ENCODE assay signal across 7 cellular contexts in genomic region chr12:53219116-53219955, GRCh38. TPM values are rescaled to one million over a fixed set of nuclear protein-coding genes. Genes with fewer than 3 reads are reported as not detected.
A peak's percentile ranks its signal among the peaks of the same experiment; 100 is the strongest.
DNase-seq lines count a peak whose midpoint lies in the region; ATAC-seq and TF ChIP-seq lines count a peak whose summit lies in the region.

No MANE protein-coding gene starts in this region.

- H3K79me2 ChIP-seq in PC-9 (ENCODE audit: low read depth): peaks cover 46% of the 10 kb centered on the region

- H3K36me3 ChIP-seq in PC-9 (ENCODE audit: low read depth): no peaks in the 10 kb centered on the region; the same call in 1 of the 2 replicates
- H3K36me3 ChIP-seq in iPS-15b (ENCODE audit: control insufficient read depth, insufficient read depth, low read length): peaks cover 4% of the 10 kb centered on the region

- no peak overlapping the region for H3K9ac ChIP-seq in iPS-15b (ENCODE audit: low read depth, low read length)

- H3F3A ChIP-seq in PC-9 (ENCODE audit: insufficient read depth, low read depth): peaks cover 35% of the 10 kb centered on the region

- H2AFZ ChIP-seq in PC-9: peak overlapping the region; percentile 3; the same call in 1 of the 2 replicates

- H3K27me3 Mint-ChIP-seq in activated naive CD8-positive, alpha-beta T cell treated with anti-CD3 and anti-CD28 coated beads, Interleukin-2, amount 50 U/mL, for 24 hours: no peaks in the 10 kb centered on the region

- H3K27ac ChIP-seq in PC-9: no peak overlapping the region

- POLR2A ChIA-PET in PC-9 (lab: Charles Lee; ENCODE audit: unreplicated experiment): interaction anchor here (0.6 to 0.8 kb wide), 2 partner anchors 33 to 76 kb away, joined by 3 to 4 read pairs; partner anchors contain the start of gene PFDN5

- no peak for TF ChIP-seq CTCF in PC-9 (conservative IDR thresholded peaks at IDR 0.05)

- H3K4me1 Mint-ChIP-seq in activated naive CD8-positive, alpha-beta T cell treated with anti-CD3 and anti-CD28 coated beads, Interleukin-2, amount 50 U/mL, for 24 hours: peaks cover 77% of the 10 kb centered on the region

- peaks cover 69% of the 10 kb centered on the region for H3K4me1 ChIP-seq in PC-9 (replicated peaks; ENCODE audit: insufficient read depth)
- peaks cover 46% of the 10 kb centered on the region for H3K4me1 ChIP-seq in iPS-15b (ENCODE audit: control insufficient read depth, insufficient read depth, low read length)

- H3K9me3 Mint-ChIP-seq in activated naive CD8-positive, alpha-beta T cell treated with anti-CD3 and anti-CD28 coated beads, Interleukin-2, amount 50 U/mL, for 24 hours: no peaks in the 10 kb centered on the region

- H4K20me1 ChIP-seq in PC-9 (ENCODE audit: insufficient read depth): no peaks in the 10 kb centered on the region

- H3K4me3 Mint-ChIP-seq in activated naive CD8-positive, alpha-beta T cell treated with anti-CD3 and anti-CD28 coated beads, Interleukin-2, amount 50 U/mL, for 24 hours: peak overlapping the region; percentile 87

- H3K27me3 ChIP-seq in PC-9 (ENCODE audit: insufficient read depth, low read depth) (no peaks in the 10 kb centered on the region), iPS-15b (ENCODE audit: control insufficient read depth, insufficient read depth, low read length) (peaks cover 6% of the 10 kb centered on the region)

- H3K9me2 ChIP-seq in PC-9 (ENCODE audit: insufficient read depth): no peaks in the 10 kb centered on the region

- peak overlapping the region; percentile 96 for H3K27ac Mint-ChIP-seq in activated naive CD8-positive, alpha-beta T cell treated with anti-CD3 and anti-CD28 coated beads, Interleukin-2, amount 50 U/mL, for 24 hours

- intact Hi-C loops in PC-9 (cut with micrococcal nuclease; ENCODE audit: unreplicated experiment): no loop called here

- H3K9me3 ChIP-seq in PC-9 (ENCODE audit: insufficient read depth, low read depth) (no peaks in the 10 kb centered on the region), iPS-15b (ENCODE audit: control insufficient read depth, insufficient read depth, low read length) (no peaks in the 10 kb centered on the region)

- ATAC-seq in GM21515 (IDR thresholded peaks at IDR 0.05; ENCODE audit: unreplicated experiment): peak; percentile 8
- ATAC-seq in activated naive CD8-positive, alpha-beta T cell treated with anti-CD3 and anti-CD28 coated beads, Interleukin-2, amount 50 U/mL, for 24 hours: peak; percentile 39

- BruUV-seq in PC-9 (replicated peaks; lab: Mats Ljungman, UMichigan): TSS peak; percentile 20

- CTCF ChIA-PET in PC-9 (lab: Charles Lee): no interaction called here

- H3K4me2 ChIP-seq in PC-9: peak overlapping the region; percentile 98

- H3K4me3 ChIP-seq in PC-9 (peak overlapping the region; percentile 68), iPS-15b (ENCODE audit: low read depth, low read length) (peak overlapping the region; percentile 94)

- no peak for DNase-seq in PC-9
- DNase-seq in activated naive CD8-positive, alpha-beta T cell treated with anti-CD3 and anti-CD28 coated beads, Interleukin-2, amount 50 U/mL, for 24 hours: peak; percentile 77
- DNase-seq in stimulated activated CD4-positive, alpha-beta T cell treated with anti-CD3 and anti-CD28 coated beads, Interleukin-15, amount 100 ng/mL, for 1 hour (ENCODE audit: low read depth in 1 of 2, low spot score in 1 of 2): peak; percentile 44 to 58
- no peak for DNase-seq in NCI-H1105 treated with DMSO at 0.1 percent for 48 hours (lab: John Stamatoyannopoulos, UW)
- DNase-seq in NCI-H2196 (lab: John Stamatoyannopoulos, UW; ENCODE audit: unreplicated experiment): no peak

- peaks cover 5% of the 10 kb centered on the region for H3K36me3 Mint-ChIP-seq in activated naive CD8-positive, alpha-beta T cell treated with anti-CD3 and anti-CD28 coated beads, Interleukin-2, amount 50 U/mL, for 24 hours (ENCODE audit: low read depth)

RNA-seq across cellular contexts. Expression of gene ITGB7, which starts 12.3 kb away (rescaled TPM):
- 2.4 and 3.3 TPM in 2 replicates for total RNA-seq in PC-9 (2021)

RNA-seq across cellular contexts. Expression of gene RARG, which starts 12.7 kb away (rescaled TPM):
- 118 and 124 TPM in 2 replicates for total RNA-seq in PC-9 (2021)

RNA-seq across cellular contexts. Expression of gene CSAD, which starts 38.6 kb away (rescaled TPM):
- 33.1 and 49.0 TPM in 2 replicates for total RNA-seq in PC-9 (2021)

RNA-seq across cellular contexts. Expression of gene ZNF740, which starts 38.8 kb away (rescaled TPM):
- 48.3 and 65.8 TPM in 2 replicates for total RNA-seq in PC-9 (2021)

RNA-seq across cellular contexts. Expression of gene ESPL1, which starts 48.8 kb away (rescaled TPM):
- 37.4 and 42.0 TPM in 2 replicates for total RNA-seq in PC-9 (2021)

Comparison
In these comparisons a context has a peak if more than half of its experiments do, and no peak if none do; other contexts are left out.
1. DNase-seq: peak in activated naive CD8-positive, alpha-beta T cell treated with anti-CD3 and anti-CD28 coated beads, Interleukin-2, amount 50 U/mL, for 24 hours (single experiment) and stimulated activated CD4-positive, alpha-beta T cell treated with anti-CD3 and anti-CD28 coated beads, Interleukin-15, amount 100 ng/mL, for 1 hour (2 of 2); none in PC-9 (0 of 2), NCI-H1105 treated with DMSO at 0.1 percent for 48 hours (single experiment) and NCI-H2196 (single experiment).